ENCODE assay signal across 2 cellular contexts in genomic region chr3:192875971-192876565, GRCh38.
TF ChIP-seq lines count a peak whose summit lies in the region.

No MANE protein-coding gene starts in this region.

TF ChIP-seq in HepG2, 621 proteins besides CTCF, POLR2A, EP300 and RAD21:
- TF ChIP-seq CEBPG (CRISPR knock-in tag; IDR thresholded peaks at IDR 0.05) (peak; percentile 73), SOX13 (IDR thresholded peaks at IDR 0.05) (no peak), SOX13 (CRISPR knock-in tag; conservative IDR thresholded peaks at IDR 0.05 in 1 of 2, IDR thresholded peaks at IDR 0.05 in 1 of 2) (peak in 1 of 2 experiments; percentile 52; a peak in 2 of 4 replicates), KIAA2018 (CRISPR knock-in tag; IDR thresholded peaks at IDR 0.05; ENCODE audit: borderline replicate concordance) (no peak), PHF21A (CRISPR knock-in tag; IDR thresholded peaks at IDR 0.05) (no peak), BCL6 (CRISPR knock-in tag; IDR thresholded peaks at IDR 0.05) (peak; percentile 64), CEBPB (IDR thresholded peaks at IDR 0.05; ENCODE audit: borderline replicate concordance, low read depth, low read length) (peak; percentile 95), CSRNP1 (CRISPR knock-in tag; IDR thresholded peaks at IDR 0.05) (no peak), EHMT2 (IDR thresholded peaks at IDR 0.05; ENCODE audit: borderline replicate concordance, low read depth, low read length) (0 out of 2 replicates have a peak, but pooled peaks have one; percentile 58), ZNF12 (CRISPR knock-in tag; IDR thresholded peaks at IDR 0.05) (peak; percentile 94), NR2F1 (CRISPR knock-in tag; IDR thresholded peaks at IDR 0.05) (no peak), ZNF777 (CRISPR knock-in tag; IDR thresholded peaks at IDR 0.05) (no peak)

TF ChIP-seq in GM23338, 12 proteins besides CTCF, POLR2A, EP300 and RAD21:
- no peak for TF ChIP-seq STAT1 (IDR thresholded peaks at IDR 0.05; ENCODE audit: unreplicated experiment)
- TF ChIP-seq EZH2 (IDR thresholded peaks at IDR 0.05; ENCODE audit: low read depth, unreplicated experiment) = no peak
- TF ChIP-seq ETS1 (IDR thresholded peaks at IDR 0.05) = no peak
